ENCODE assay signal across 23 cellular contexts in the genomic region with DNA sequence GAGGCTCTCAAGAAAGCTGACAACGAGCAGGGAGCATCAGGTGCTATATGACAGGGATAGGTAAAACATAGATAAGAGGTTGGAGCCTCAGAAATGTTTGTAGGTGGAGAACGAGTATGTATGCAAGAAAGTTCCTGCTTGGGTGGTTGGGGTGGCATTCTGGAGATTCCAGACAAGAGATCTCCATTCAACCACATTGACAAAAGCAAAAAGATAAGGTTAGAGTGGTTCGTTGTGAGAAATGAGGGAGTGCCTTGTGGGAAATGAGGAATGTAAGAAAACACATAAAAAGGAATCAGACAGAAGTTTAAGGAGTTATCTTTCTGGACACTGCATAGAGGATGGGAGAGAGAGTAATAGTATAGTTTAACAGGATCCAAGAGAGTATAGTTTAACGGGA.
DNase-seq lines count a peak whose midpoint lies in the region; ATAC-seq and TF ChIP-seq lines count a peak whose summit lies in the region.
"Had no signal": no experiment of that assay in that cellular context is flagged by ENCODE, and none has a peak within 500 bp of the region (broad histone marks: within the 10 kb centered on the region; RNA-seq: fewer than 3 reads in every experiment).

No MANE protein-coding gene starts in this region.

- H3K27me3 ChIP-seq in smooth muscle cell (ENCODE audit: low read depth), result no peaks in the 10 kb centered on the region
- H3K27me3 ChIP-seq in MG63, result no peaks in the 10 kb centered on the region
- H3K27me3 ChIP-seq: BE2C had no signal

- H4K20me1 ChIP-seq in smooth muscle cell (ENCODE audit: low read depth), result no peaks in the 10 kb centered on the region

- CTCF ChIA-PET in activated CD8-positive, alpha-beta memory T cell treated with anti-CD3 and anti-CD28 coated beads, Interleukin-2, amount 10 ng/mL, durations not matched to agents 7 days and 5 days (lab: Charles Lee), result interaction anchor here (1.3 kb wide), 1 partner anchor 20 kb away, joined by 3 read pairs; no protein-coding TSS in a partner anchor

- H3K27ac Mint-ChIP-seq in activated CD8-positive, alpha-beta memory T cell treated with anti-CD3 and anti-CD28 coated beads, Interleukin-2, amount 10 ng/mL, durations not matched to agents 7 days and 5 days, result no peak overlapping the region
- H3K27ac Mint-ChIP-seq: CD4-positive, alpha-beta memory T cell; HFFc6 had no signal

- no peak for ATAC-seq in activated CD8-positive, alpha-beta memory T cell treated with anti-CD3 and anti-CD28 coated beads, Interleukin-2, amount 10 ng/mL, durations not matched to agents 7 days and 5 days

- TF ChIP-seq POLR2A in erythroblast (IDR thresholded peaks at IDR 0.05; ENCODE audit: low read length), result no peak

- peak overlapping the region; percentile 42 for H3K4me2 ChIP-seq in smooth muscle cell
- H3K4me2 ChIP-seq: SK-N-SH had no signal

- no peaks in the 10 kb centered on the region for H3F3A ChIP-seq in smooth muscle cell (ENCODE audit: low read depth)

- peak overlapping the region; percentile 13 for H3K27ac ChIP-seq in smooth muscle cell (ENCODE audit: low read depth)
- H3K27ac ChIP-seq: 22Rv1, HL-60 had no signal

- no peak for TF ChIP-seq CTCF in fibroblast of pulmonary artery (IDR thresholded peaks at IDR 0.05; ENCODE audit: low read length, missing control alignments)
- no peak for TF ChIP-seq CTCF in smooth muscle cell (IDR thresholded peaks at IDR 0.05; ENCODE audit: borderline replicate concordance, insufficient read depth, poor library complexity, severe bottlenecking)

- no peaks in the 10 kb centered on the region for H3K9me3 Mint-ChIP-seq in activated CD8-positive, alpha-beta memory T cell treated with anti-CD3 and anti-CD28 coated beads, Interleukin-2, amount 10 ng/mL, durations not matched to agents 7 days and 5 days (ENCODE audit: low read depth)
- H3K9me3 Mint-ChIP-seq: CD4-positive, alpha-beta memory T cell; HFFc6 had no signal

- peak; percentile 0 for DNase-seq in activated CD8-positive, alpha-beta memory T cell treated with anti-CD3 and anti-CD28 coated beads, Interleukin-2, amount 10 ng/mL, durations not matched to agents 7 days and 5 days
- no peak for DNase-seq in activated CD8-positive, alpha-beta memory T cell treated with anti-CD3 and anti-CD28 coated beads, Interleukin-2, amount 50 U/mL, for 48 hours
- DNase-seq in NCI-H226 (peak; percentile 89), fibroblast of pulmonary artery (ENCODE audit: low read depth) (peak; percentile 25), smooth muscle cell (lab: John Stamatoyannopoulos, UW; ENCODE audit: unreplicated experiment) (no peak), MG63 (no peak), erythroblast (lab: John Stamatoyannopoulos, UW) (no peak)
- no peak for DNase-seq in activated CD4-positive, CD25-positive, alpha-beta regulatory T cell (lab: John Stamatoyannopoulos, UW)
- DNase-seq: BE2C; CD4-positive, alpha-beta memory T cell; DMS153; H7; HFFc6; Kasumi-1; NCI-H1105 treated with DMSO at 0.1 percent for 48 hours; NCI-H1694; NCI-H510A treated with DMSO at 0.1 percent for 48 hours; NCI-H774; OCI-M1; Right ventricle myocardium superior; SK-N-SH had no signal

- no peak overlapping the region for H3K9ac ChIP-seq in smooth muscle cell (ENCODE audit: low read depth)
- H3K9ac ChIP-seq: SK-N-SH had no signal

- peaks cover 44% of the 10 kb centered on the region for H3K27me3 Mint-ChIP-seq in activated CD8-positive, alpha-beta memory T cell treated with anti-CD3 and anti-CD28 coated beads, Interleukin-2, amount 10 ng/mL, durations not matched to agents 7 days and 5 days

- H3K4me1 Mint-ChIP-seq in activated CD8-positive, alpha-beta memory T cell treated with anti-CD3 and anti-CD28 coated beads, Interleukin-2, amount 10 ng/mL, durations not matched to agents 7 days and 5 days, result peaks cover 2% of the 10 kb centered on the region
- H3K4me1 Mint-ChIP-seq: CD4-positive, alpha-beta memory T cell had no signal

- peaks cover 8% of the 10 kb centered on the region for H3K4me1 ChIP-seq in smooth muscle cell (ENCODE audit: low read depth)

- no peaks in the 10 kb centered on the region for H3K36me3 ChIP-seq in smooth muscle cell (ENCODE audit: low read depth)
- H3K36me3 ChIP-seq in MG63, result no peaks in the 10 kb centered on the region; the same call in 1 of the 2 replicates
- H3K36me3 ChIP-seq: BE2C had no signal

- H3K4me3 ChIP-seq in fibroblast of pulmonary artery (replicated peaks; ENCODE audit: low read depth, low read length), result no peak overlapping the region
- no peak overlapping the region for H3K4me3 ChIP-seq in smooth muscle cell
- no peak overlapping the region for H3K4me3 ChIP-seq in MG63

- no peaks in the 10 kb centered on the region for H3K36me3 Mint-ChIP-seq in activated CD8-positive, alpha-beta memory T cell treated with anti-CD3 and anti-CD28 coated beads, Interleukin-2, amount 10 ng/mL, durations not matched to agents 7 days and 5 days
- H3K36me3 Mint-ChIP-seq: CD4-positive, alpha-beta memory T cell had no signal

- WGBS in smooth muscle cell (ENCODE audit: low lambda C conversion rate), result 44% methylated on average over 4 of the region's 4 CpGs

- H3K4me3 Mint-ChIP-seq in activated CD8-positive, alpha-beta memory T cell treated with anti-CD3 and anti-CD28 coated beads, Interleukin-2, amount 10 ng/mL, durations not matched to agents 7 days and 5 days, result no peak overlapping the region
- H3K4me3 Mint-ChIP-seq: CD4-positive, alpha-beta memory T cell; HFFc6 had no signal

- no peaks in the 10 kb centered on the region for H3K9me3 ChIP-seq in smooth muscle cell (replicated peaks; ENCODE audit: low read depth)
- H3K9me3 ChIP-seq in MG63, result no peaks in the 10 kb centered on the region
- H3K9me3 ChIP-seq: BE2C, SK-N-SH had no signal

- no peak overlapping the region for H2AFZ ChIP-seq in smooth muscle cell (ENCODE audit: low read depth)

- H3K79me2 ChIP-seq in smooth muscle cell (ENCODE audit: low read depth), result no peaks in the 10 kb centered on the region

Comparison
In these comparisons a context has a peak if more than half of its experiments do, and no peak if none do; other contexts are left out.
1. DNase-seq: peak in activated CD8-positive, alpha-beta memory T cell treated with anti-CD3 and anti-CD28 coated beads, Interleukin-2, amount 10 ng/mL, durations not matched to agents 7 days and 5 days (single experiment), NCI-H226 (single experiment) and fibroblast of pulmonary artery (single experiment); none in activated CD8-positive, alpha-beta memory T cell treated with anti-CD3 and anti-CD28 coated beads, Interleukin-2, amount 50 U/mL, for 48 hours (single experiment), smooth muscle cell (single experiment), MG63 (single experiment), erythroblast (0 of 2) and activated CD4-positive, CD25-positive, alpha-beta regulatory T cell (0 of 4).